ENCODE assay signal across 11 cellular contexts in the genomic region with DNA sequence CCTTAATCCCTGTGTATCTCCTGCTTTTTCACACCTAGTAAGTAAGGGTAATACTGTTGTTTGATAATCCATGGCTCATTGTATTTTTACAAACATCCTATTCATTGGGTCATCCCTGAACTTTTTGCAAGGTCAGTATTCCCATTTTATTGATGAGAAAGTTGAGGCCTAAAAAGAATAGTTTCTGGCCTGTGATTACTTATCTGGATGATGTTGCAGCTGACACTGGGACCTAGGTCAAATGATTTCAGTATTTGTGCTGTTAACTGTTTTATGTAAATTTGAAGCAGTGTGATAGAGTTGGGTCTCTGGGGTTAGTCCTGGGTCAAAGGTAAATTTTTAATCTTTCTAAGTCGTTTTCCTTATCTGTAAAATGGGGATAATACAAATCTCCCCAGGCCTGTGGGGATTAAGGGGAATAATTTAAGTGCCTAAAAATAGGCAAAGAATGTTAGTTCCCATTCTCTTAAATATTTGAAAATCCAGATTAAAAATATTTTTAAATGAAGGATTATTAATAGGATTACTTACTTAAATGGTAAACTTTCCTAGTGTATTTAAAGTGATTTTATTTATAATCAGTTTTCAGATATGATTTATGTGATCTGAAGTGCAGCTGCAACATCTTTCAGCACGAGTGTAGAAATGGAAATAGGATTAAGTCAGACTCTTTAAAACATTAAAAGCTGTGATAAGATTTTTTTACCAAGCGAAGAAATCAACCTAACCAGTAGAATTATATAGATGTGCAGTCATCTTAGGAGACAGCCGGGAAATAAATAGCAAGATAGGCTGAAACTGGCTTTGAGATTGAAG. TPM values are rescaled to one million over a fixed set of nuclear protein-coding genes. Genes with fewer than 3 reads are reported as not detected.
DNase-seq lines count a peak whose midpoint lies in the region; ATAC-seq and TF ChIP-seq lines count a peak whose summit lies in the region.
"Had no signal": no experiment of that assay in that cellular context is flagged by ENCODE, and none has a peak within 500 bp of the region (broad histone marks: within the 10 kb centered on the region; RNA-seq: fewer than 3 reads in every experiment).

No MANE protein-coding gene starts in this region.

- TF ChIP-seq CTCF in HCT116 (IDR thresholded peaks at IDR 0.05 in 2 of 3, conservative IDR thresholded peaks at IDR 0.05 in 1 of 3; ENCODE audit: borderline replicate concordance in 1 of 3, insufficient read depth in 1 of 3, low read depth in 2 of 3, low read length in 2 of 3) (no peak), natural killer cell (IDR thresholded peaks at IDR 0.05) (no peak)

- H3K36me3 Mint-ChIP-seq in CD8-positive, alpha-beta memory T cell: peaks cover 0 to 29% (median 0%) of the 10 kb centered on the region in 3 donors
- peaks cover 10% of the 10 kb centered on the region for H3K36me3 Mint-ChIP-seq in activated naive CD8-positive, alpha-beta T cell treated with anti-CD3 and anti-CD28 coated beads for 36 hours
- H3K36me3 Mint-ChIP-seq in natural killer cell: peaks cover 8% of the 10 kb centered on the region
- H3K36me3 Mint-ChIP-seq: brain had no signal

- CTCF ChIA-PET in CD8-positive, alpha-beta memory T cell (lab: Charles Lee): interaction anchor here (1.0 kb wide), 1 partner anchor 218 kb away, joined by 4 read pairs; no protein-coding TSS in a partner anchor
- CTCF ChIA-PET in HCT116 (lab: Charles Lee): interaction anchor here (2.3 to 2.8 kb wide), 2 partner anchors 219 to 254 kb away, joined by 12 to 31 read pairs; a partner anchor contains a TSS

- RAD21 ChIA-PET in HCT116 (lab: Charles Lee; ENCODE audit: low non-redundant PET in 1 of 2, low total read pairs in 2 of 2, uncharacterized antibody in 2 of 2, unreplicated experiment in 2 of 2): no interaction called here

- intact Hi-C loops in HCT116 (cut with micrococcal nuclease): loop anchor here (2.0 to 10.0 kb wide), 2 partner anchors 165 to 227 kb away; no protein-coding TSS in a partner anchor
- intact Hi-C loops in natural killer cell (cut with micrococcal nuclease): loop anchor here (5.0 kb wide), 1 partner anchor 157 kb away; no protein-coding TSS in a partner anchor
- intact Hi-C loops in left colon (cut with DNase I, micrococcal nuclease): loop anchor here in 1 of 2 donors (5.0 kb wide), 1 partner anchor 217 kb away; no protein-coding TSS in a partner anchor

- peak overlapping the region in 6 of 8 donors; percentile 23 to 77 (median 53) for H3K27ac Mint-ChIP-seq in CD8-positive, alpha-beta memory T cell
- H3K27ac Mint-ChIP-seq in activated naive CD8-positive, alpha-beta T cell treated with anti-CD3 and anti-CD28 coated beads for 36 hours: no peak overlapping the region
- H3K27ac Mint-ChIP-seq in natural killer cell: peak overlapping the region; percentile 68 to 81

- no peak for DNase-seq in CD8-positive, alpha-beta memory T cell
- DNase-seq in HCT116 (ENCODE audit: low read depth, low spot score): no peak
- no peak for DNase-seq in activated naive CD8-positive, alpha-beta T cell treated with anti-CD3 and anti-CD28 coated beads for 36 hours
- DNase-seq in natural killer cell: no peak
- no peak for DNase-seq in left colon
- DNase-seq in left lobe of liver (ENCODE audit: low spot score): no peak
- DNase-seq: DMS79, NCI-H1048 had no signal

- no peak overlapping the region for H3K9ac ChIP-seq in HCT116 (ENCODE audit: low read length)

- H3K4me1 ChIP-seq in CD8-positive, alpha-beta memory T cell (ENCODE audit: insufficient read depth, low read length): peaks cover 64% of the 10 kb centered on the region
- peaks cover 31 to 42% of the 10 kb centered on the region in 2 experiments for H3K4me1 ChIP-seq in HCT116 (ENCODE audit: control insufficient read depth in 1 of 2, insufficient read depth in 2 of 2, low read length in 2 of 2)

- no peaks in the 10 kb centered on the region for H3K9me3 Mint-ChIP-seq in CD8-positive, alpha-beta memory T cell
- no peaks in the 10 kb centered on the region for H3K9me3 Mint-ChIP-seq in activated naive CD8-positive, alpha-beta T cell treated with anti-CD3 and anti-CD28 coated beads for 36 hours
- no peaks in the 10 kb centered on the region for H3K9me3 Mint-ChIP-seq in natural killer cell

- POLR2A ChIA-PET in CD8-positive, alpha-beta memory T cell (lab: Charles Lee): no interaction called here
- POLR2A ChIA-PET in HCT116 (lab: Charles Lee): no interaction called here

- no peaks in the 10 kb centered on the region for H3K27me3 ChIP-seq in CD8-positive, alpha-beta memory T cell (ENCODE audit: insufficient read depth, low read length, poor library complexity, severe bottlenecking)
- H3K27me3 ChIP-seq in HCT116 (ENCODE audit: insufficient read depth, low read length): no peaks in the 10 kb centered on the region

- no peak for TF ChIP-seq POLR2A in HCT116 (IDR thresholded peaks at IDR 0.05; ENCODE audit: borderline replicate concordance, extremely low read depth, insufficient read depth, insufficient read length)

- no TSS peak for BruUV-seq in HCT116 (replicated peaks; lab: Mats Ljungman, UMichigan)

- no peaks in the 10 kb centered on the region for H3K9me2 ChIP-seq in HCT116 (ENCODE audit: insufficient read depth)

- ATAC-seq in HCT116: no peak
- no peak for ATAC-seq in natural killer cell
- no peak for ATAC-seq in GM18511 (IDR thresholded peaks at IDR 0.05; ENCODE audit: unreplicated experiment)
- ATAC-seq in left colon: no peak
- no peak for ATAC-seq in left lobe of liver
- ATAC-seq: SK-N-SH treated with all-trans-retinoic acid at 6 μM for 48 hours had no signal

- no peaks in the 10 kb centered on the region for H3K9me3 ChIP-seq in CD8-positive, alpha-beta memory T cell (ENCODE audit: low read length)
- H3K9me3 ChIP-seq in HCT116 (ENCODE audit: control insufficient read depth in 1 of 2, insufficient read depth in 1 of 2, low read depth in 1 of 2, low read length in 2 of 2): no peaks in the 10 kb centered on the region

- peak overlapping the region; percentile 16 for H3K4me3 ChIP-seq in CD8-positive, alpha-beta memory T cell (ENCODE audit: low read length)
- no peak overlapping the region for H3K4me3 ChIP-seq in HCT116 (replicated peaks in 1 of 2; ENCODE audit: low read depth in 1 of 2, low read length in 2 of 2)

- H3K4me1 Mint-ChIP-seq in CD8-positive, alpha-beta memory T cell: peaks cover 64 to 80% (median 76%) of the 10 kb centered on the region in 3 donors
- peaks cover 55% of the 10 kb centered on the region for H3K4me1 Mint-ChIP-seq in activated naive CD8-positive, alpha-beta T cell treated with anti-CD3 and anti-CD28 coated beads for 36 hours
- peaks cover 78 to 82% of the 10 kb centered on the region in 2 donors for H3K4me1 Mint-ChIP-seq in natural killer cell

- no peaks in the 10 kb centered on the region for H3K36me3 ChIP-seq in CD8-positive, alpha-beta memory T cell (ENCODE audit: insufficient read depth, low read length)
- H3K36me3 ChIP-seq in HCT116 (ENCODE audit: control insufficient read depth in 1 of 2, insufficient read depth in 2 of 2, low read length in 2 of 2): no peaks in the 10 kb centered on the region

- H2AFZ ChIP-seq in HCT116 (ENCODE audit: low read depth, low read length, poor library complexity, severe bottlenecking): no peak overlapping the region

- no peak for TF ChIP-seq RAD21 in HCT116 (IDR thresholded peaks at IDR 0.05; ENCODE audit: low read depth)

- H3K4me2 ChIP-seq in HCT116 (ENCODE audit: low read length): no peak overlapping the region

- no peak overlapping the region for H3K27ac ChIP-seq in CD8-positive, alpha-beta memory T cell (ENCODE audit: low read depth, low read length)
- H3K27ac ChIP-seq in HCT116 (ENCODE audit: low read depth, low read length): peak overlapping the region; percentile 66; the same call in 1 of the 2 replicates

- H4K20me1 ChIP-seq in HCT116 (ENCODE audit: insufficient read depth): 0 out of 2 replicates have a peak, but pooled peaks cover 3% of the 10 kb centered on the region

- no peaks in the 10 kb centered on the region for H3K27me3 Mint-ChIP-seq in CD8-positive, alpha-beta memory T cell
- no peaks in the 10 kb centered on the region for H3K27me3 Mint-ChIP-seq in activated naive CD8-positive, alpha-beta T cell treated with anti-CD3 and anti-CD28 coated beads for 36 hours
- no peaks in the 10 kb centered on the region for H3K27me3 Mint-ChIP-seq in natural killer cell (ENCODE audit: low read depth in 2 of 2)

- peak overlapping the region; percentile 19 to 66 (median 58) for H3K4me3 Mint-ChIP-seq in CD8-positive, alpha-beta memory T cell
- H3K4me3 Mint-ChIP-seq in activated naive CD8-positive, alpha-beta T cell treated with anti-CD3 and anti-CD28 coated beads for 36 hours: peak overlapping the region; percentile 14
- peak overlapping the region; percentile 73 for H3K4me3 Mint-ChIP-seq in natural killer cell

- H3K79me2 ChIP-seq in HCT116 (ENCODE audit: insufficient read depth, low read length): peaks cover 86% of the 10 kb centered on the region

TF ChIP-seq in HCT116, 20 proteins besides CTCF, POLR2A, EP300 and RAD21 (continues in another document):
- TF ChIP-seq, protein P1, sequence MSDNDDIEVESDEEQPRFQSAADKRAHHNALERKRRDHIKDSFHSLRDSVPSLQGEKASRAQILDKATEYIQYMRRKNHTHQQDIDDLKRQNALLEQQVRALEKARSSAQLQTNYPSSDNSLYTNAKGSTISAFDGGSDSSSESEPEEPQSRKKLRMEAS (IDR thresholded peaks at IDR 0.05): no peak
- TF ChIP-seq, protein P2, sequence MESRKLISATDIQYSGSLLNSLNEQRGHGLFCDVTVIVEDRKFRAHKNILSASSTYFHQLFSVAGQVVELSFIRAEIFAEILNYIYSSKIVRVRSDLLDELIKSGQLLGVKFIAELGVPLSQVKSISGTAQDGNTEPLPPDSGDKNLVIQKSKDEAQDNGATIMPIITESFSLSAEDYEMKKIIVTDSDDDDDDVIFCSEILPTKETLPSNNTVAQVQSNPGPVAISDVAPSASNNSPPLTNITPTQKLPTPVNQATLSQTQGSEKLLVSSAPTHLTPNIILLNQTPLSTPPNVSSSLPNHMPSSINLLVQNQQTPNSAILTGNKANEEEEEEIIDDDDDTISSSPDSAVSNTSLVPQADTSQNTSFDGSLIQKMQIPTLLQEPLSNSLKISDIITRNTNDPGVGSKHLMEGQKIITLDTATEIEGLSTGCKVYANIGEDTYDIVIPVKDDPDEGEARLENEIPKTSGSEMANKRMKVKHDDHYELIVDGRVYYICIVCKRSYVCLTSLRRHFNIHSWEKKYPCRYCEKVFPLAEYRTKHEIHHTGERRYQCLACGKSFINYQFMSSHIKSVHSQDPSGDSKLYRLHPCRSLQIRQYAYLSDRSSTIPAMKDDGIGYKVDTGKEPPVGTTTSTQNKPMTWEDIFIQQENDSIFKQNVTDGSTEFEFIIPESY (IDR thresholded peaks at IDR 0.05; ENCODE audit: extremely low read depth, insufficient replicate concordance, low read length): no peak
- TF ChIP-seq FOSL1 (IDR thresholded peaks at IDR 0.05; ENCODE audit: low read depth): no peak
- TF ChIP-seq EGR1 (IDR thresholded peaks at IDR 0.05; ENCODE audit: low read depth): no peak
- TF ChIP-seq JUND (IDR thresholded peaks at IDR 0.05): no peak

RNA-seq across cellular contexts. Expression of a gene that starts 4.3 kb away (rescaled TPM):
- total RNA-seq in CD8-positive, alpha-beta memory T cell: 10 to 100 TPM; 46.1 to 46.9 TPM
- polyA plus RNA-seq in CD8-positive, alpha-beta memory T cell: 51.9 TPM
- total RNA-seq in HCT116 (2021; ENCODE audit: unreplicated experiment): 33.1 TPM
- 12.9 and 15.0 TPM in 2 replicates for polyA plus RNA-seq in HCT116 (2012)
- total RNA-seq in activated naive CD8-positive, alpha-beta T cell treated with anti-CD3 and anti-CD28 coated beads for 36 hours: 10 to 100 TPM; 32.9 to 34.3 TPM
- 10 to 100 TPM; 74.0 to 99.8 (median 86.4) TPM for total RNA-seq in natural killer cell
- total RNA-seq in left colon: 10 to 100 TPM; 61.0 to 69.5 TPM
- total RNA-seq in left lobe of liver: 37.6 TPM

Comparison
In these comparisons a context has a peak if more than half of its experiments do, and no peak if none do; other contexts are left out.
1. H3K4me3 Mint-ChIP-seq: peak in every context shown above with its lines; median percentile 73 in natural killer cell; 58 in CD8-positive, alpha-beta memory T cell; 14 in activated naive CD8-positive, alpha-beta T cell treated with anti-CD3 and anti-CD28 coated beads for 36 hours.